In genomic region chr17:78387982-78388941, GRCh38 we compare ENCODE assay signal across 8 cellular contexts. TPM values are rescaled to one million over a fixed set of nuclear protein-coding genes. Genes with fewer than 3 reads are reported as not detected.
DNase-seq lines count a peak whose midpoint lies in the region; ATAC-seq, FAIRE-seq and TF ChIP-seq lines count a peak whose summit lies in the region.

No MANE protein-coding gene starts in this region.

- TF ChIP-seq EP300 in GM12878 (IDR thresholded peaks at IDR 0.05; ENCODE audit: borderline replicate concordance in 1 of 2, control insufficient read depth in 1 of 2, low read depth in 2 of 2, low read length in 2 of 2) = no peak

- in situ Hi-C loops in GM12878 (cut with MboI) = no loop called here

- peaks cover 13% of the 10 kb centered on the region for H3K36me3 Mint-ChIP-seq in CD4-positive, alpha-beta T cell (ENCODE audit: low read depth)
- H3K36me3 Mint-ChIP-seq in naive B cell = no peaks in the 10 kb centered on the region

- H3K4me1 ChIP-seq in Loucy (ENCODE audit: insufficient read depth, low read length, poor library complexity, severe bottlenecking) (peaks cover 45% of the 10 kb centered on the region), GM12878 (ENCODE audit: control insufficient read depth, insufficient read depth, low read length) (peaks cover 85% of the 10 kb centered on the region), PC-9 (replicated peaks; ENCODE audit: insufficient read depth) (peaks cover 21% of the 10 kb centered on the region)

- no peaks in the 10 kb centered on the region for H3K27me3 Mint-ChIP-seq in CD4-positive, alpha-beta T cell
- H3K27me3 Mint-ChIP-seq in naive B cell = no peaks in the 10 kb centered on the region

- no peak for TF ChIP-seq POLR2A in GM12878 (IDR thresholded peaks at IDR 0.05; ENCODE audit: low read depth, low read length)

- H3K4me3 Mint-ChIP-seq in CD4-positive, alpha-beta T cell = peak overlapping the region; percentile 82
- peak overlapping the region; percentile 10 to 80 (median 58) for H3K4me3 Mint-ChIP-seq in naive B cell

- POLR2A ChIA-PET in CD4-positive, alpha-beta T cell (lab: Charles Lee) = interaction anchor here (0.7 kb wide), 2 partner anchors 8 to 129 kb away, joined by 3 to 5 read pairs; no protein-coding TSS in a partner anchor
- POLR2A ChIA-PET in GM12878 (lab: Charles Lee) (interaction anchor here (0.8 to 1.2 kb wide), 3 partner anchors 30 to 368 kb away, joined by 3 to 4 read pairs (median 3); no protein-coding TSS in a partner anchor), PC-9 (lab: Charles Lee; ENCODE audit: unreplicated experiment) (interaction anchor here (0.6 kb wide), 2 partner anchors 10 to 80 kb away, joined by 4 to 16 read pairs; no protein-coding TSS in a partner anchor)

- H3K9me3 Mint-ChIP-seq in CD4-positive, alpha-beta T cell = no peaks in the 10 kb centered on the region
- H3K9me3 Mint-ChIP-seq in naive B cell = no peaks in the 10 kb centered on the region

- DNase-seq in CD4-positive, alpha-beta T cell = no peak
- DNase-seq in GM12878 (ENCODE audit: low read depth, low spot score) = no peak
- DNase-seq in naive B cell = peak; percentile 53
- no peak for DNase-seq in dedifferentiated amniotic fluid mesenchymal stem cell (ENCODE audit: extremely low spot score)
- no peak for DNase-seq in PC-9

- H3K9me2 ChIP-seq in Loucy (replicated peaks; ENCODE audit: low read depth, low read length) (no peaks in the 10 kb centered on the region), PC-9 (ENCODE audit: insufficient read depth) (no peaks in the 10 kb centered on the region)

- FAIRE-seq in GM12878 (lab: Jason Lieb, UNC) = no peak

- H4K20me1 ChIP-seq in Loucy (ENCODE audit: insufficient read depth, low read length, poor library complexity, severe bottlenecking) (peaks cover 62% of the 10 kb centered on the region), GM12878 (ENCODE audit: control insufficient read depth, insufficient read depth) (no peaks in the 10 kb centered on the region; the same call in 1 of the 2 replicates), PC-9 (ENCODE audit: insufficient read depth) (peaks cover 20% of the 10 kb centered on the region; the same call in 1 of the 2 replicates)

- H3K27ac Mint-ChIP-seq in CD4-positive, alpha-beta T cell = peak overlapping the region; percentile 78
- peak overlapping the region; percentile 73 to 94 (median 90) for H3K27ac Mint-ChIP-seq in naive B cell

- no peaks in the 10 kb centered on the region for H3K9me3 ChIP-seq in CD4-positive, alpha-beta T cell (ENCODE audit: control insufficient read depth, low read length)
- H3K9me3 ChIP-seq in Loucy (ENCODE audit: insufficient read depth, low read depth, low read length) (no peaks in the 10 kb centered on the region), GM12878 (replicated peaks; ENCODE audit: control insufficient read depth, insufficient read depth, low read length) (no peaks in the 10 kb centered on the region), PC-9 (ENCODE audit: insufficient read depth, low read depth) (no peaks in the 10 kb centered on the region)

- SMC1A ChIA-PET in GM12878 (lab: Charles Lee; ENCODE audit: uncharacterized antibody, unreplicated experiment) = interaction anchor here (1.0 to 1.5 kb wide), 4 partner anchors 33 to 132 kb away, joined by 3 to 6 read pairs (median 3); no protein-coding TSS in a partner anchor

- H3K27ac ChIP-seq in CD4-positive, alpha-beta T cell (ENCODE audit: low read depth, low read length) = no peak overlapping the region
- H3K27ac ChIP-seq in GM12878 (ENCODE audit: control insufficient read depth, insufficient read depth) = peak overlapping the region; percentile 97
- H3K27ac ChIP-seq in PC-9 = no peak overlapping the region

- no peak overlapping the region for H3K4me3 ChIP-seq in Loucy (ENCODE audit: low read length, poor library complexity, severe bottlenecking)
- H3K4me3 ChIP-seq in GM12878 = peak overlapping the region; percentile 49; the same call in 1 of the 2 replicates
- no peak overlapping the region for H3K4me3 ChIP-seq in PC-9

- peaks cover 67% of the 10 kb centered on the region for H3K4me1 Mint-ChIP-seq in CD4-positive, alpha-beta T cell (ENCODE audit: low read depth)
- peaks cover 40 to 83% (median 71%) of the 10 kb centered on the region in 3 donors for H3K4me1 Mint-ChIP-seq in naive B cell

- H3K36me3 ChIP-seq in Loucy (ENCODE audit: insufficient read depth, low read length) (peaks cover 12% of the 10 kb centered on the region; the same call in 1 of the 2 replicates), GM12878 (ENCODE audit: control insufficient read depth in 2 of 2, insufficient read depth in 2 of 2, low read length in 1 of 2) (peaks cover 4 to 11% of the 10 kb centered on the region in 2 experiments; a peak in 3 of 4 replicates), PC-9 (ENCODE audit: low read depth) (no peaks in the 10 kb centered on the region)

- H3K9ac ChIP-seq in Loucy (ENCODE audit: low read depth, low read length, poor library complexity, severe bottlenecking) = no peak overlapping the region
- H3K9ac ChIP-seq in GM12878 (ENCODE audit: control insufficient read depth, insufficient read depth, low read length) = peak overlapping the region; percentile 77

- WGBS in GM12878 (ENCODE audit: insufficient coverage, insufficient replicate concordance, low lambda C conversion rate, missing lambda C conversion rate) = 11% methylated on average over 10 of the region's 10 CpGs

- H3K4me2 ChIP-seq in Loucy (ENCODE audit: low read depth, low read length, poor library complexity, severe bottlenecking) = peak overlapping the region; percentile 27
- H3K4me2 ChIP-seq in GM12878 (ENCODE audit: control insufficient read depth, insufficient read depth) = peak overlapping the region; percentile 95
- H3K4me2 ChIP-seq in PC-9 = no peak overlapping the region

- CTCF ChIA-PET in CD4-positive, alpha-beta T cell (lab: Charles Lee) = interaction anchor here (1.2 kb wide), 2 partner anchors 28 to 136 kb away, joined by 3 to 4 read pairs; no protein-coding TSS in a partner anchor
- CTCF ChIA-PET in GM12878 (lab: Yijun Ruan, JAX) = interaction anchor here (0.6 to 1.4 kb wide), 7 partner anchors 11 to 137 kb away, joined by 3 to 5 read pairs (median 3); no protein-coding TSS in a partner anchor
- CTCF ChIA-PET in PC-9 (lab: Charles Lee) = no interaction called here

- no peak overlapping the region for H2AFZ ChIP-seq in Loucy (ENCODE audit: low read length)
- no peak overlapping the region for H2AFZ ChIP-seq in GM12878 (ENCODE audit: control insufficient read depth, low read depth, low read length)
- no peak overlapping the region for H2AFZ ChIP-seq in PC-9

- intact Hi-C loops in CD4-positive, alpha-beta T cell (cut with DNase I, micrococcal nuclease) = no loop called here
- intact Hi-C loops in GM12878 (cut with micrococcal nuclease; ENCODE audit: unreplicated experiment) (no loop called here), PC-9 (cut with micrococcal nuclease; ENCODE audit: unreplicated experiment) (no loop called here)

- no peaks in the 10 kb centered on the region for H3K27me3 ChIP-seq in CD4-positive, alpha-beta T cell (ENCODE audit: control insufficient read depth, insufficient read depth, low read length)
- H3K27me3 ChIP-seq in Loucy (ENCODE audit: insufficient read depth, low read length, poor library complexity, severe bottlenecking) (no peaks in the 10 kb centered on the region), GM12878 (replicated peaks in 1 of 2; ENCODE audit: control insufficient read depth in 2 of 2, insufficient read depth in 2 of 2, low read length in 1 of 2) (no peaks in the 10 kb centered on the region), PC-9 (ENCODE audit: insufficient read depth, low read depth) (no peaks in the 10 kb centered on the region)

- peak; percentile 45 for ATAC-seq in CD4-positive, alpha-beta T cell (ENCODE audit: poor library complexity)
- peak; percentile 46 for ATAC-seq in GM12878
- ATAC-seq in naive B cell (ENCODE audit: low read depth in 2 of 2) = peak; percentile 84 to 85
- no peak for ATAC-seq in GM18519 (IDR thresholded peaks at IDR 0.05; ENCODE audit: low FRiP score, unreplicated experiment)
- ATAC-seq in HG02885 (IDR thresholded peaks at IDR 0.05; ENCODE audit: poor library complexity, unreplicated experiment) = no peak

- no peak for TF ChIP-seq CTCF in CD4-positive, alpha-beta T cell (IDR thresholded peaks at IDR 0.05)
- TF ChIP-seq CTCF in Loucy (conservative IDR thresholded peaks at IDR 0.05; ENCODE audit: low read length) (no peak), GM12878 (IDR thresholded peaks at IDR 0.05 in 2 of 3, conservative IDR thresholded peaks at IDR 0.05 in 1 of 3; ENCODE audit: control insufficient read depth in 2 of 3, extremely low read depth in 1 of 3, insufficient read depth in 1 of 3, low read depth in 3 of 3, low read length in 3 of 3) (no peak; a peak in 1 of 6 replicates), PC-9 (conservative IDR thresholded peaks at IDR 0.05) (no peak)

- RAD21 ChIA-PET in GM12878 (lab: Charles Lee; ENCODE audit: unreplicated experiment) = interaction anchor here (0.6 to 1.7 kb wide), 9 partner anchors 11 to 137 kb away, joined by 3 to 9 read pairs (median 3); no protein-coding TSS in a partner anchor

- peaks cover 95% of the 10 kb centered on the region for H3K79me2 ChIP-seq in Loucy (ENCODE audit: insufficient read depth, low read length)
- peaks cover 81% of the 10 kb centered on the region for H3K79me2 ChIP-seq in GM12878 (ENCODE audit: control insufficient read depth, insufficient read depth, low read length)
- peaks cover 88% of the 10 kb centered on the region for H3K79me2 ChIP-seq in PC-9 (ENCODE audit: low read depth)

- TF ChIP-seq RAD21 in GM12878 (IDR thresholded peaks at IDR 0.05; ENCODE audit: insufficient read depth, low read depth, low read length) = peak; percentile 12; the same call in 1 of the 2 replicates

- H3F3A ChIP-seq in Loucy (ENCODE audit: low read depth) (0 out of 2 replicates have a peak, but pooled peaks cover 4% of the 10 kb centered on the region), PC-9 (ENCODE audit: insufficient read depth, low read depth) (peaks cover 16% of the 10 kb centered on the region)

- no TSS peak for BruUV-seq in GM12878 (replicated peaks; lab: Mats Ljungman, UMichigan)
- BruUV-seq in PC-9 (replicated peaks; lab: Mats Ljungman, UMichigan) = no TSS peak

RNA-seq across cellular contexts. Expression of gene PGS1, which starts 9.8 kb away (rescaled TPM):
- total RNA-seq in CD4-positive, alpha-beta T cell = 10 to 100 TPM; 40.9 to 45.3 TPM
- 112 and 119 TPM in 2 replicates for total RNA-seq in GM12878 (2013; cell fraction: nucleolus; rRNA removed)
- total RNA-seq in GM12878 (2014; rRNA removed) (26.5 and 29.2 TPM in 2 replicates), GM12878 (2014; rRNA removed; fragmentation: Illumina TruSeq; extraction: Trizol) (15.0 and 15.9 TPM in 2 replicates), GM12878 (2021) (31.7 and 34.1 TPM in 2 replicates), PC-9 (2021) (37.7 and 40.2 TPM in 2 replicates)
- polyA plus RNA-seq in GM12878 (2011; ENCODE audit: low read depth) = 14.9 TPM
- polyA plus RNA-seq in GM12878 (2011; rRNA removed) (19.4 and 28.3 TPM in 2 replicates), GM12878 (2014; fragmentation: Illumina TruSeq; extraction: Trizol) (13.4 and 19.1 TPM in 2 replicates), GM12878 (2014; fragmentation: Nextera tagmentation; extraction: Ambion mirVana) (1 to 10 TPM; 1.3 to 1.9 TPM), GM12878 (2014; rRNA removed) (32.2 and 33.1 TPM in 2 replicates), GM12878 (2016; fragmentation: Nextera tagmentation; extraction: Ambion mirVana) (10 to 100 TPM; 36.3 to 37.6 TPM), naive B cell (ENCODE audit: low read depth in 6 of 6) (10 to 100 TPM; 23.9 to 50.1 (median 29.8) TPM)
- 33.3 and 45.6 TPM in 2 replicates for polyA plus RNA-seq in GM12878 (2011; cell fraction: cytosol; rRNA removed)
- 145 and 149 TPM in 2 replicates for polyA plus RNA-seq in GM12878 (2011; cell fraction: nucleus; rRNA removed)
- 26.4 and 26.6 TPM in 2 replicates for polyA plus RNA-seq in GM12878 (2012)
- polyA minus RNA-seq in GM12878 (2011; rRNA and poly(A)+ RNA removed) = 25.3 and 42.4 TPM in 2 replicates
- 11.9 TPM in 2 replicates for polyA minus RNA-seq in GM12878 (2011; cell fraction: cytosol; rRNA and poly(A)+ RNA removed)
- polyA minus RNA-seq in GM12878 (2011; cell fraction: nucleus; rRNA and poly(A)+ RNA removed) = 41.8 and 50.4 TPM in 2 replicates

RNA-seq across cellular contexts. Expression of gene SOCS3, which starts 28.4 kb away (rescaled TPM):
- total RNA-seq in CD4-positive, alpha-beta T cell = 100 to 1,000 TPM; 414 to 427 TPM
- 4.2 and 4.3 TPM in 2 replicates for total RNA-seq in GM12878 (2013; cell fraction: nucleolus; rRNA removed)
- total RNA-seq in GM12878 (2014; rRNA removed) (1.7 and 2.0 TPM in 2 replicates), GM12878 (2014; rRNA removed; fragmentation: Illumina TruSeq; extraction: Trizol) (0.92 and 1.0 TPM in 2 replicates), GM12878 (2021) (1.8 and 2.7 TPM in 2 replicates), PC-9 (2021) (20.7 and 21.7 TPM in 2 replicates)
- polyA plus RNA-seq in GM12878 (2011; ENCODE audit: low read depth) = 1.4 TPM
- polyA plus RNA-seq in GM12878 (2011; rRNA removed) (3.5 and 3.9 TPM in 2 replicates), GM12878 (2014; fragmentation: Illumina TruSeq; extraction: Trizol) (0.40 and 0.48 TPM in 2 replicates), GM12878 (2014; fragmentation: Nextera tagmentation; extraction: Ambion mirVana) (under 1 TPM; 0.05 to 0.10 TPM), GM12878 (2014; rRNA removed) (1.0 and 1.4 TPM in 2 replicates), GM12878 (2016; fragmentation: Nextera tagmentation; extraction: Ambion mirVana) (1 to 10 TPM in 1 of 2 experiments, under 1 TPM in 1; 0.87 to 1.1 TPM), naive B cell (ENCODE audit: low read depth in 6 of 6) (10 to 100 TPM in 4 of 6 donors, 1 to 10 TPM in 2; 4.7 to 29.1 (median 15.2) TPM)
- polyA plus RNA-seq in GM12878 (2011; cell fraction: cytosol; rRNA removed) = 4.5 and 5.4 TPM in 2 replicates
- 12.8 and 13.1 TPM in 2 replicates for polyA plus RNA-seq in GM12878 (2011; cell fraction: nucleus; rRNA removed)
- polyA plus RNA-seq in GM12878 (2012) = 3.2 and 7.9 TPM in 2 replicates
- 5.3 and 11.4 TPM in 2 replicates for polyA minus RNA-seq in GM12878 (2011; rRNA and poly(A)+ RNA removed)
- polyA minus RNA-seq in GM12878 (2011; cell fraction: cytosol; rRNA and poly(A)+ RNA removed) = 4.1 TPM in 2 replicates
- 8.9 and 12.6 TPM in 2 replicates for polyA minus RNA-seq in GM12878 (2011; cell fraction: nucleus; rRNA and poly(A)+ RNA removed)

Comparison
In these comparisons a context has a peak if more than half of its experiments do, and no peak if none do; other contexts are left out.
1. ATAC-seq: peak in CD4-positive, alpha-beta T cell (single experiment), GM12878 (single experiment) and naive B cell (2 of 2); none in GM18519 (single experiment) and HG02885 (single experiment).
2. RNA of gene SOCS3, which starts 28.4 kb away (total RNA-seq): 414 to 427 TPM in CD4-positive, alpha-beta T cell; 20.7 to 21.7 TPM in PC-9 and 0.92 to 4.3 TPM in GM12878; every median in the first group is over 10 times any median in the second.